In the genomic region with DNA sequence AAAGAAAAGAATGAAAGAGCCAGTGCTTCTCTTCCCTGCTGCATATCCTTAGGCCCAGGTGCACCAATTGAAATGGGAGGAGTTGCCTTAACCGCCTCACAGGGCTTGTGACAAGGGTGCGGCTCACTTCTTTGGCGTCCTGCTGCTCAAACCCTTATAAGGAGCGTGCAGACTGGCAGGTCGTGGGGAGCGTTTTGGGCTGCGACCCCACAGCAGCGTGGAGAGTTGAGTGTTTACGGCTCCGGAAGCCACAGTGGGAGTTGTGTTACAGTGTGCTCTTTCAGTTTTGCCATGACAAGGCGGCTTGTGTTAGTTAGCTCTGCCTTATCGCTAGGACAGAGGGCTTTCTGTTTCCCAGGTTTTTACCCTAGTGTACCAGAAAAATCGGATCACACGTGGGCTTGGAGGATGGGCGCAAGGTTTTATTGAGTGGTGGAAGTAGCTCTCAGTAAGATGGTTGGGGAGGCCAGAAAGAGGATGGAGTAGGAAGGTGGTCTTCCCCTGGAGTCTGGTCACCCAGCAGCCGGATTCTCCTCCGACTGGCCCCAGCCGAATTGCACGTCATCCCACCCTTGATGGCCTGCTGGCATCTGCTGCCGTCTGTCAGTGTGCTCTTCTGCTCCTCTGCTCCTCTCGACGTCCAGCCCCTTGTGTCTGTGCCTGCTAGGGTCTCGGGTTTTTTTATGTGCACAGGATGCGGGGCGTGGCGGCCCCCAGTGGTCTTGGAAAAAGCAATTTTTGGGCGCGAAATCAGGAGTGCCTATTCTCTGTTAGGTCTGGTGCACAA, we compare ENCODE assay signal across 16 cellular contexts.
DNase-seq lines count a peak whose midpoint lies in the region; ATAC-seq, FAIRE-seq and TF ChIP-seq lines count a peak whose summit lies in the region.
"Had no signal": no experiment of that assay in that cellular context is flagged by ENCODE, and none has a peak within 500 bp of the region (broad histone marks: within the 10 kb centered on the region; RNA-seq: fewer than 3 reads in every experiment).

No MANE protein-coding gene starts in this region.

- no peaks in the 10 kb centered on the region for H3K9me3 ChIP-seq in left lung
- no peaks in the 10 kb centered on the region for H3K9me3 ChIP-seq in upper lobe of right lung
- H3K9me3 ChIP-seq: A549, esophagus muscularis mucosa, thyroid gland had no signal

- H3K36me3 Mint-ChIP-seq in activated CD4-positive, alpha-beta T cell treated with anti-CD3 and anti-CD28 coated beads, Interleukin-2, amount 10 ng/mL, durations not matched to agents 7 days and 5 days (ENCODE audit: low read depth) = no peaks in the 10 kb centered on the region
- H3K36me3 Mint-ChIP-seq in activated CD4-positive, alpha-beta T cell treated with anti-CD3 and anti-CD28 coated beads, Interleukin-2, amount 10 ng/mL, durations not matched to agents 24 days and 14 days (ENCODE audit: low read depth) = no peaks in the 10 kb centered on the region
- H3K36me3 Mint-ChIP-seq in activated CD8-positive, alpha-beta T cell treated with anti-CD3 and anti-CD28 coated beads, Interleukin-2, amount 10 ng/mL, durations not matched to agents 7 days and 5 days (ENCODE audit: low read depth) = no peaks in the 10 kb centered on the region

- H3K4me3 ChIP-seq in left lung (no peak overlapping the region), upper lobe of right lung (no peak overlapping the region)
- H3K4me3 ChIP-seq: A549, esophagus muscularis mucosa, thyroid gland had no signal

- TF ChIP-seq CTCF in left lung (IDR thresholded peaks at IDR 0.05) = no peak
- TF ChIP-seq CTCF in upper lobe of right lung (IDR thresholded peaks at IDR 0.05) = no peak

- H3K9me3 Mint-ChIP-seq in activated CD4-positive, alpha-beta T cell treated with anti-CD3 and anti-CD28 coated beads, Interleukin-2, amount 10 ng/mL, durations not matched to agents 7 days and 5 days = no peaks in the 10 kb centered on the region
- H3K9me3 Mint-ChIP-seq in activated CD4-positive, alpha-beta T cell treated with anti-CD3 and anti-CD28 coated beads, Interleukin-2, amount 10 ng/mL, durations not matched to agents 24 days and 14 days = no peaks in the 10 kb centered on the region
- no peaks in the 10 kb centered on the region for H3K9me3 Mint-ChIP-seq in activated CD8-positive, alpha-beta T cell treated with anti-CD3 and anti-CD28 coated beads, Interleukin-2, amount 10 ng/mL, durations not matched to agents 7 days and 5 days (ENCODE audit: insufficient read depth)
- H3K9me3 Mint-ChIP-seq: nephron had no signal

- H3K27ac ChIP-seq in left lung (no peak overlapping the region), upper lobe of right lung (no peak overlapping the region)
- H3K27ac ChIP-seq: A549, esophagus muscularis mucosa, thyroid gland had no signal

- POLR2A ChIA-PET in activated CD4-positive, alpha-beta T cell treated with anti-CD3 and anti-CD28 coated beads, Interleukin-2, amount 10 ng/mL, durations not matched to agents 7 days and 5 days (lab: Charles Lee) = no interaction called here
- POLR2A ChIA-PET in activated CD8-positive, alpha-beta T cell treated with anti-CD3 and anti-CD28 coated beads, Interleukin-2, amount 10 ng/mL, durations not matched to agents 7 days and 5 days (lab: Charles Lee) = no interaction called here

- no peaks in the 10 kb centered on the region for H3K36me3 ChIP-seq in left lung
- no peaks in the 10 kb centered on the region for H3K36me3 ChIP-seq in upper lobe of right lung
- H3K36me3 ChIP-seq: esophagus muscularis mucosa, thyroid gland had no signal

- H3K27me3 ChIP-seq in left lung (no peaks in the 10 kb centered on the region), upper lobe of right lung (no peaks in the 10 kb centered on the region)
- H3K27me3 ChIP-seq: esophagus muscularis mucosa, thyroid gland had no signal

- intact Hi-C loops in activated CD4-positive, alpha-beta T cell treated with anti-CD3 and anti-CD28 coated beads, Interleukin-2, amount 10 ng/mL, durations not matched to agents 24 days and 14 days (cut with micrococcal nuclease) = no loop called here
- intact Hi-C loops in left lung (cut with DNase I) (no loop called here), upper lobe of right lung (cut with DNase I) (no loop called here), posterior vena cava (cut with DNase I) (no loop called here)

- ATAC-seq in activated CD8-positive, alpha-beta T cell treated with anti-CD3 and anti-CD28 coated beads, Interleukin-2, amount 10 ng/mL, durations not matched to agents 7 days and 5 days = peak; percentile 91
- ATAC-seq in left lung (peak; percentile 71), upper lobe of right lung (peak; percentile 33), GM21423 (IDR thresholded peaks at IDR 0.05; ENCODE audit: unreplicated experiment) (no peak)
- ATAC-seq: A549 had no signal

- no peaks in the 10 kb centered on the region for H3K4me1 ChIP-seq in left lung
- H3K4me1 ChIP-seq in upper lobe of right lung = no peaks in the 10 kb centered on the region
- H3K4me1 ChIP-seq: A549, esophagus muscularis mucosa, thyroid gland had no signal

- H3K4me1 Mint-ChIP-seq in activated CD4-positive, alpha-beta T cell treated with anti-CD3 and anti-CD28 coated beads, Interleukin-2, amount 10 ng/mL, durations not matched to agents 7 days and 5 days = peaks cover 3% of the 10 kb centered on the region
- no peaks in the 10 kb centered on the region for H3K4me1 Mint-ChIP-seq in activated CD4-positive, alpha-beta T cell treated with anti-CD3 and anti-CD28 coated beads, Interleukin-2, amount 10 ng/mL, durations not matched to agents 24 days and 14 days
- no peaks in the 10 kb centered on the region for H3K4me1 Mint-ChIP-seq in activated CD8-positive, alpha-beta T cell treated with anti-CD3 and anti-CD28 coated beads, Interleukin-2, amount 10 ng/mL, durations not matched to agents 7 days and 5 days (ENCODE audit: low read depth)
- H3K4me1 Mint-ChIP-seq: nephron had no signal

- no peaks in the 10 kb centered on the region for H3K27me3 Mint-ChIP-seq in activated CD4-positive, alpha-beta T cell treated with anti-CD3 and anti-CD28 coated beads, Interleukin-2, amount 10 ng/mL, durations not matched to agents 7 days and 5 days
- no peaks in the 10 kb centered on the region for H3K27me3 Mint-ChIP-seq in activated CD4-positive, alpha-beta T cell treated with anti-CD3 and anti-CD28 coated beads, Interleukin-2, amount 10 ng/mL, durations not matched to agents 24 days and 14 days
- H3K27me3 Mint-ChIP-seq in activated CD8-positive, alpha-beta T cell treated with anti-CD3 and anti-CD28 coated beads, Interleukin-2, amount 10 ng/mL, durations not matched to agents 7 days and 5 days (ENCODE audit: low read depth) = no peaks in the 10 kb centered on the region

- DNase-seq in activated CD4-positive, alpha-beta T cell treated with anti-CD3 and anti-CD28 coated beads, Interleukin-2, amount 10 ng/mL, durations not matched to agents 7 days and 5 days = peak; percentile 11
- DNase-seq in activated CD4-positive, alpha-beta T cell treated with anti-CD3 and anti-CD28 coated beads, Interleukin-2, amount 10 ng/mL, durations not matched to agents 24 days and 14 days = no peak
- peak; percentile 46 for DNase-seq in activated CD8-positive, alpha-beta T cell treated with anti-CD3 and anti-CD28 coated beads, Interleukin-2, amount 10 ng/mL, durations not matched to agents 7 days and 5 days
- peak in 1 of 2 donors; percentile 45 for DNase-seq in left lung
- DNase-seq in upper lobe of right lung = peak; percentile 51
- DNase-seq in posterior vena cava (ENCODE audit: low spot score) = no peak
- no peak for DNase-seq in HTR-8/SVneo (ENCODE audit: insufficient read length, low spot score)
- DNase-seq: activated naive CD4-positive, alpha-beta T cell treated with Interleukin-2 at 50 U/mL for 16 hours; HFFc6; KG1; NCI-H2081 treated with DMSO at 0.1 percent for 48 hours; thyroid gland had no signal

- no peak overlapping the region for H3K4me3 Mint-ChIP-seq in activated CD4-positive, alpha-beta T cell treated with anti-CD3 and anti-CD28 coated beads, Interleukin-2, amount 10 ng/mL, durations not matched to agents 7 days and 5 days
- H3K4me3 Mint-ChIP-seq in activated CD4-positive, alpha-beta T cell treated with anti-CD3 and anti-CD28 coated beads, Interleukin-2, amount 10 ng/mL, durations not matched to agents 24 days and 14 days = no peak overlapping the region
- peak overlapping the region; percentile 20 for H3K4me3 Mint-ChIP-seq in activated CD8-positive, alpha-beta T cell treated with anti-CD3 and anti-CD28 coated beads, Interleukin-2, amount 10 ng/mL, durations not matched to agents 7 days and 5 days
- H3K4me3 Mint-ChIP-seq: HFFc6, nephron had no signal

- peak overlapping the region; percentile 72 for H3K27ac Mint-ChIP-seq in activated CD4-positive, alpha-beta T cell treated with anti-CD3 and anti-CD28 coated beads, Interleukin-2, amount 10 ng/mL, durations not matched to agents 7 days and 5 days
- H3K27ac Mint-ChIP-seq in activated CD4-positive, alpha-beta T cell treated with anti-CD3 and anti-CD28 coated beads, Interleukin-2, amount 10 ng/mL, durations not matched to agents 24 days and 14 days = no peak overlapping the region
- peak overlapping the region; percentile 69 for H3K27ac Mint-ChIP-seq in activated CD8-positive, alpha-beta T cell treated with anti-CD3 and anti-CD28 coated beads, Interleukin-2, amount 10 ng/mL, durations not matched to agents 7 days and 5 days
- H3K27ac Mint-ChIP-seq: HFFc6, nephron had no signal

- CTCF ChIA-PET in activated CD4-positive, alpha-beta T cell treated with anti-CD3 and anti-CD28 coated beads, Interleukin-2, amount 10 ng/mL, durations not matched to agents 7 days and 5 days (lab: Charles Lee) = no interaction called here
- CTCF ChIA-PET in activated CD8-positive, alpha-beta T cell treated with anti-CD3 and anti-CD28 coated beads, Interleukin-2, amount 10 ng/mL, durations not matched to agents 7 days and 5 days (lab: Charles Lee) = no interaction called here

- FAIRE-seq in HTR-8/SVneo (lab: Jason Lieb, UNC) = no peak
- FAIRE-seq: A549 had no signal

Comparison
In these comparisons a context has a peak if more than half of its experiments do, and no peak if none do; other contexts are left out.
1. DNase-seq: peak in activated CD4-positive, alpha-beta T cell treated with anti-CD3 and anti-CD28 coated beads, Interleukin-2, amount 10 ng/mL, durations not matched to agents 7 days and 5 days (single experiment), activated CD8-positive, alpha-beta T cell treated with anti-CD3 and anti-CD28 coated beads, Interleukin-2, amount 10 ng/mL, durations not matched to agents 7 days and 5 days (single experiment) and upper lobe of right lung (single experiment); none in activated CD4-positive, alpha-beta T cell treated with anti-CD3 and anti-CD28 coated beads, Interleukin-2, amount 10 ng/mL, durations not matched to agents 24 days and 14 days (single experiment), posterior vena cava (single experiment) and HTR-8/SVneo (single experiment).